14 cellular contexts compared by ENCODE assay signal in the genomic region with DNA sequence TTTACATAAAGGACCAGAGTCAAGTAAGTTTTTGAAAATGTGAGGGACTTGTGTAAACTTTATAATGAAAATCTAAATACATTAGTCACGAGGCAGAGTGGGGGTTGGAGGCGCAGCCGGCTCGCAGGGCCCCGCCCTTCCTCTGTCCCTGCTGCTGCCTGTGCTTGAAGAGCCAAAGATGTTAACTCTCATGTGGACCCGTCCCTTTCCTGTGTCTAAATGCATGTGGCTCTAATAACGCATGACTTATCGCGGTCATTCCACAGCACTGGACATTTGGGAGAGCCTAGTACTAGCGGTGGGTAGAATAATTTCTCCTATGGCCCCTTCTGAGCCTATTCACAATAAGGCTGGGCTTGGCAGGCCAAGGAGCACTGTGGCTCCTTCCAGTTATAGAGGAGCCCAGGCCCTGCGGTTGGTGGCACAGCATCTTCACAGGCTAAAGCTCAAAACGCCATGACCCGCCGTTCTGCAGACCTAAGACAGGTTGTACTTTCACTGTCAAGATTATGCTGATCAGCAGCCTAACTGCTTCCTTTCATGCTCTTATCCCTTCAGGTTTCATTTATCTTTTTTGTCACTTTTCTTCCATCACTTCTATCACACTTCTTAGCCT.
"Had no signal": no experiment of that assay in that cellular context is flagged by ENCODE, and none has a peak within 500 bp of the region (broad histone marks: within the 10 kb centered on the region; RNA-seq: fewer than 3 reads in every experiment).

No MANE protein-coding gene starts in this region.

- ATAC-seq: effector memory CD8-positive, alpha-beta T cell; stimulated activated naive B cell treated with anti-CD40 and anti-IgM and Interleukin-4, amounts not matched to agents 10 μg/mL and 1 μg/mL and 100 μg/mL, for 72 hours had no signal

- H3K36me3 ChIP-seq: thyroid gland had no signal

- DNase-seq: activated B cell treated with CpG ODN at 0.5 μM for 24 hours; activated CD4-positive, alpha-beta memory T cell treated with anti-CD3 and anti-CD28 coated beads for 36 hours; activated CD4-positive, alpha-beta T cell treated with anti-CD3 and anti-CD28 coated beads for 4 hours; activated naive CD4-positive, alpha-beta T cell; activated naive CD8-positive, alpha-beta T cell treated with anti-CD3 and anti-CD28 coated beads for 36 hours; amniotic stem cell; caudate nucleus; effector memory CD8-positive, alpha-beta T cell; occipital lobe; retina; stimulated activated naive B cell treated with anti-CD40 and anti-IgM and Interleukin-4, amounts not matched to agents 10 μg/mL and 1 μg/mL and 100 μg/mL, for 72 hours; thyroid gland had no signal

- H3K4me2 ChIP-seq: hepatocyte had no signal

- H2AFZ ChIP-seq: hepatocyte had no signal

- H3K79me2 ChIP-seq: hepatocyte had no signal

- H3K9me3 ChIP-seq: thyroid gland had no signal

- H3K4me3 ChIP-seq: hepatocyte, lung, thyroid gland had no signal

- H3K27me3 ChIP-seq: hepatocyte, thyroid gland had no signal

- H3K27ac ChIP-seq: hepatocyte, thyroid gland had no signal
